In the genomic region with DNA sequence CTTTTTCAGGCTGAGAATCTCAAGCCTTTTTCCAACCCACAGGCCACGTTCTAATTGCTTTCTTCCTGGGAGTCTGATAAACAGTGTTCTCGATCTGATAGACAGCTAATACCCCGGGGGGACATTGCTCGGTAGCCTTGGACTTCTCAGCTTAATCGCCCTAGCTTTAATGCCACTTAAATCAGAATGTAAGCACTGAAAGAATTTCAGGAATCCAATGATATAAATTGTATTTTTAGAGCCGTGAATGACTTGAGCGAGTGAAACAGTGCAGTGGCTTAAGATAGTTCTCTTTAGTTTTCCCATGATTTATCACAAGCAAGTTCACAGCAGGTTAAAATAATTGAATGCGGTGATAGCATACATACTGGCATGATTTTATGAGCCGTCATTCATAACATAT, we compare ENCODE assay signal across 16 cellular contexts.
A peak's percentile ranks its signal among the peaks of the same experiment; 100 is the strongest.
DNase-seq lines count a peak whose midpoint lies in the region; ATAC-seq lines count a peak whose summit lies in the region.
"Had no signal": no experiment of that assay in that cellular context is flagged by ENCODE, and none has a peak within 500 bp of the region (broad histone marks: within the 10 kb centered on the region; RNA-seq: fewer than 3 reads in every experiment).

No MANE protein-coding gene starts in this region.

- ATAC-seq in left cardiac atrium: peak; percentile 19 to 31

- DNase-seq in Daoy (ENCODE audit: low read depth) (peak; percentile 59), amniotic stem cell (lab: John Stamatoyannopoulos, UW) (peak; percentile 61), left cardiac atrium (no peak), retina (peak; percentile 28), ecto neural progenitor cell (ENCODE audit: low spot score) (no peak)
- no peak for DNase-seq in stimulated activated CD4-positive, alpha-beta T cell treated with anti-CD3 and anti-CD28 coated beads, Interleukin-2, amount 100 ng/mL, for 24 hours
- no peak for DNase-seq in activated naive CD4-positive, alpha-beta T cell treated with Interleukin-2 at 50 U/mL for 16 hours
- no peak for DNase-seq in activated T-cell treated with anti-CD3 and anti-CD28 coated beads, Interleukin-2, amount 50 U/mL, for 48 hours
- DNase-seq: activated T-cell treated with anti-CD3 and anti-CD28 coated beads, Interleukin-2, amount 50 U/mL, for 1 hour; adrenal gland; DND-41; effector memory CD4-positive, alpha-beta T cell; NCI-H1436 treated with DMSO at 0.1 percent for 48 hours; NCI-H524 treated with DMSO at 0.1 percent for 48 hours; Peyer's patch; thyroid gland had no signal

- intact Hi-C loops in left cardiac atrium (cut with DNase I): loop anchor here (5.0 to 10.0 kb wide), 5 partner anchors 118 to 453 kb away; a partner anchor contains a TSS

Comparison
In these comparisons a context has a peak if more than half of its experiments do, and no peak if none do; other contexts are left out.
1. DNase-seq: peak in Daoy (single experiment), amniotic stem cell (single experiment) and retina (single experiment); none in left cardiac atrium (single experiment), ecto neural progenitor cell (single experiment), stimulated activated CD4-positive, alpha-beta T cell treated with anti-CD3 and anti-CD28 coated beads, Interleukin-2, amount 100 ng/mL, for 24 hours (0 of 2), activated naive CD4-positive, alpha-beta T cell treated with Interleukin-2 at 50 U/mL for 16 hours (single experiment) and activated T-cell treated with anti-CD3 and anti-CD28 coated beads, Interleukin-2, amount 50 U/mL, for 48 hours (0 of 2).